32 cellular contexts compared by ENCODE assay signal in genomic region chr10:25014579-25014978, GRCh38. TPM values are rescaled to one million over a fixed set of nuclear protein-coding genes. Genes with fewer than 3 reads are reported as not detected.
"Had no signal": no experiment of that assay in that cellular context is flagged by ENCODE, and none has a peak within 500 bp of the region (broad histone marks: within the 10 kb centered on the region; RNA-seq: fewer than 3 reads in every experiment).

No MANE protein-coding gene starts in this region.

- H3K36me3 ChIP-seq: gastrocnemius medialis, left lung, lower lobe of right lung, pancreas, prostate gland, upper lobe of left lung, vagina had no signal

- FAIRE-seq: bronchial epithelial cell, colon, islet of Langerhans, pancreas had no signal

- H3K4me3 ChIP-seq: gastrocnemius medialis, left lung, lower lobe of right lung, pancreas, prostate gland, skin epidermis, upper lobe of left lung, vagina had no signal

- ATAC-seq: activated naive CD8-positive, alpha-beta T cell treated with anti-CD3 and anti-CD28 coated beads, Interleukin-2, amount 50 U/mL, for 24 hours; gastrocnemius medialis; left lung; lower lobe of right lung; pancreas; sciatic nerve; stimulated activated naive CD8-positive, alpha-beta T cell treated with anti-CD3 and anti-CD28 coated beads, Interleukin-15, amount 100 ng/mL, for 72 hours had no signal

- H3K27me3 ChIP-seq: gastrocnemius medialis, left lung, pancreas, upper lobe of left lung, vagina had no signal

- H3K27me3 Mint-ChIP-seq: activated CD4-positive, alpha-beta memory T cell treated with anti-CD3 and anti-CD28 coated beads, Interleukin-2, amount 10 ng/mL, durations not matched to agents 7 days and 5 days; activated naive CD4-positive, alpha-beta T cell treated with anti-CD3 and anti-CD28 coated beads, Interleukin-2, amount 50 U/mL, for 24 hours; activated naive CD8-positive, alpha-beta T cell treated with anti-CD3 and anti-CD28 coated beads, Interleukin-2, amount 50 U/mL, for 24 hours; activated T-cell treated with anti-CD3 and anti-CD28 coated beads, Interleukin-2, amount 50 U/mL, for 24 hours; stimulated activated naive CD8-positive, alpha-beta T cell treated with anti-CD3 and anti-CD28 coated beads, Interleukin-15, amount 100 ng/mL, for 72 hours had no signal

- H3K36me3 Mint-ChIP-seq: activated naive CD4-positive, alpha-beta T cell treated with anti-CD3 and anti-CD28 coated beads, Interleukin-2, amount 50 U/mL, for 24 hours had no signal

- H3K4me1 ChIP-seq: prostate gland had no signal

- H3K4me3 Mint-ChIP-seq: activated CD4-positive, alpha-beta memory T cell treated with anti-CD3 and anti-CD28 coated beads, Interleukin-2, amount 10 ng/mL, durations not matched to agents 7 days and 5 days; activated CD4-positive, alpha-beta T cell treated with anti-CD3 and anti-CD28 coated beads, Interleukin-2, amount 10 ng/mL, durations not matched to agents 24 days and 14 days; activated naive CD4-positive, alpha-beta T cell treated with anti-CD3 and anti-CD28 coated beads, Interleukin-2, amount 50 U/mL, for 24 hours; activated naive CD8-positive, alpha-beta T cell treated with anti-CD3 and anti-CD28 coated beads, Interleukin-2, amount 50 U/mL, for 24 hours; activated T-cell treated with anti-CD3 and anti-CD28 coated beads, Interleukin-2, amount 50 U/mL, for 24 hours; stimulated activated naive CD8-positive, alpha-beta T cell treated with anti-CD3 and anti-CD28 coated beads, Interleukin-15, amount 100 ng/mL, for 72 hours had no signal

- H3K9me3 Mint-ChIP-seq: activated CD4-positive, alpha-beta memory T cell treated with anti-CD3 and anti-CD28 coated beads, Interleukin-2, amount 10 ng/mL, durations not matched to agents 7 days and 5 days; activated naive CD4-positive, alpha-beta T cell treated with anti-CD3 and anti-CD28 coated beads, Interleukin-2, amount 50 U/mL, for 24 hours had no signal

- H3K9me3 ChIP-seq: gastrocnemius medialis, left lung, lower lobe of right lung, pancreas, prostate gland, upper lobe of left lung, vagina had no signal

- H3K27ac Mint-ChIP-seq: activated CD4-positive, alpha-beta memory T cell treated with anti-CD3 and anti-CD28 coated beads, Interleukin-2, amount 10 ng/mL, durations not matched to agents 7 days and 5 days; activated CD4-positive, alpha-beta T cell treated with anti-CD3 and anti-CD28 coated beads, Interleukin-2, amount 10 ng/mL, durations not matched to agents 24 days and 14 days; activated naive CD4-positive, alpha-beta T cell treated with anti-CD3 and anti-CD28 coated beads, Interleukin-2, amount 50 U/mL, for 24 hours; activated naive CD8-positive, alpha-beta T cell treated with anti-CD3 and anti-CD28 coated beads, Interleukin-2, amount 50 U/mL, for 24 hours; activated T-cell treated with anti-CD3 and anti-CD28 coated beads, Interleukin-2, amount 50 U/mL, for 24 hours; stimulated activated naive CD8-positive, alpha-beta T cell treated with anti-CD3 and anti-CD28 coated beads, Interleukin-15, amount 100 ng/mL, for 72 hours had no signal

- DNase-seq: activated CD4-positive, alpha-beta memory T cell treated with anti-CD3 and anti-CD28 coated beads, Interleukin-2, amount 10 ng/mL, durations not matched to agents 7 days and 5 days; activated CD4-positive, alpha-beta T cell treated with anti-CD3 and anti-CD28 coated beads, Interleukin-2, amount 10 ng/mL, durations not matched to agents 24 days and 14 days; activated CD4-positive, CD25-positive, alpha-beta regulatory T cell treated with anti-CD3 and anti-CD28 coated beads, Interleukin-2, amount 50 U/mL, for 72 hours; activated CD8-positive, alpha-beta memory T cell treated with anti-CD3 and anti-CD28 coated beads, Interleukin-2, amount 50 U/mL, for 48 hours; activated gamma-delta T cell treated with Interleukin-2 at 50 U/mL for 16 hours; activated naive CD8-positive, alpha-beta T cell treated with anti-CD3 and anti-CD28 coated beads, Interleukin-2, amount 50 U/mL, for 24 hours; activated T-cell treated with anti-CD3 and anti-CD28 coated beads, Interleukin-2, amount 50 U/mL, for 24 hours; amygdala; dermis blood vessel endothelial cell; effector CD8-positive, alpha-beta T cell; gastrocnemius medialis; glutamatergic neuron; left lung; lower lobe of right lung; mesenchymal stem cell; pancreas; retina; stimulated activated CD4-positive, alpha-beta T cell treated with anti-CD3 and anti-CD28 coated beads, Interleukin-12 subunit alpha, Interleukin-12 subunit beta, amount 100 ng/mL, for 4 hours; stimulated activated CD4-positive, alpha-beta T cell treated with anti-CD3 and anti-CD28 coated beads, Interleukin-4, amount 100 ng/mL, for 1 hour; stimulated activated naive CD8-positive, alpha-beta T cell treated with anti-CD3 and anti-CD28 coated beads, Interleukin-15, amount 100 ng/mL, for 72 hours; substantia nigra; T-helper 2 cell; upper lobe of left lung had no signal

RNA-seq across cellular contexts. Expression of gene ENKUR, which starts 1.4 kb away (rescaled TPM):
- total RNA-seq: activated CD4-positive, alpha-beta memory T cell treated with anti-CD3 and anti-CD28 coated beads, Interleukin-2, amount 10 ng/mL, durations not matched to agents 7 days and 5 days; activated CD4-positive, alpha-beta T cell treated with anti-CD3 and anti-CD28 coated beads, Interleukin-2, amount 10 ng/mL, durations not matched to agents 24 days and 14 days; epithelial cell of proximal tubule; gastrocnemius medialis; vagina had no signal
